ENCODE assay signal across 9 cellular contexts in the genomic region with DNA sequence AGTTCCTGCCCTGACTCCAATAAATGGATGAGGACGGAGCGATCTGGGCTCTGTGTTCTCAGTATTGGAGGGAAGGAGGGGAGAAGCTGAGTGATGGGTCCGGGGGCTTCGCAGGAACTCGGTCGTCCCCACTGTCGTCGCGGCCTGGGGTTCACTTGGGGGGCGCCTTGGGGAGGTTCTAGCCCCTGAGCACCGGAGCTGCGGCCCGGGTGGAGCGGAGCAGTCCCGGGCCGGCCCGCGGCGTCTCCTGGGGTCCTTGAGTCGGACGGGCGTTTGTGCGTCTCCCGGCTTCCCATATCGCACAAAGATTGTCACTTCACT. TPM values are rescaled to one million over a fixed set of nuclear protein-coding genes. Genes with fewer than 3 reads are reported as not detected.
DNase-seq lines count a peak whose midpoint lies in the region; TF ChIP-seq lines count a peak whose summit lies in the region.
"Had no signal": no experiment of that assay in that cellular context is flagged by ENCODE, and none has a peak within 500 bp of the region (broad histone marks: within the 10 kb centered on the region; RNA-seq: fewer than 3 reads in every experiment).

No MANE protein-coding gene starts in this region.

- peaks cover 0 to 51% (median 46%) of the 10 kb centered on the region in 45 donors for H3K27me3 ChIP-seq in dorsolateral prefrontal cortex
- H3K27me3 ChIP-seq in Caco-2 (replicated peaks; ENCODE audit: control insufficient read depth, insufficient read depth, low read length): no peaks in the 10 kb centered on the region

- POLR2A ChIA-PET in Caco-2 (lab: Charles Lee): no interaction called here

- H3K27ac ChIP-seq in coronary artery (no peak overlapping the region), dorsolateral prefrontal cortex (no peak overlapping the region)

- intact Hi-C loops in dorsolateral prefrontal cortex (cut with DNase I): no loop called here
- intact Hi-C loops in Caco-2 (cut with micrococcal nuclease; ENCODE audit: unreplicated experiment): no loop called here

- H3K4me1 Mint-ChIP-seq in osteocyte (ENCODE audit: unreplicated experiment) (peaks cover 10% of the 10 kb centered on the region), Caco-2 (ENCODE audit: low read depth, unreplicated experiment) (no peaks in the 10 kb centered on the region)

- TF ChIP-seq CTCF in coronary artery (IDR thresholded peaks at IDR 0.05) (no peak), osteocyte (IDR thresholded peaks at IDR 0.05) (no peak), dorsolateral prefrontal cortex (IDR thresholded peaks at IDR 0.05 in 54 of 56, conservative IDR thresholded peaks at IDR 0.05 in 2 of 56; ENCODE audit: low read depth in 1 of 56, partially characterized antibody in 56 of 56) (no peak), Caco-2 (IDR thresholded peaks at IDR 0.05; ENCODE audit: insufficient read depth in 1 of 2, low read depth in 1 of 2, low read length in 1 of 2, severe bottlenecking in 1 of 2, unreplicated experiment in 1 of 2) (no peak)

- H3K36me3 ChIP-seq in Caco-2 (ENCODE audit: control insufficient read depth, insufficient read depth, low read length): no peaks in the 10 kb centered on the region

- H3K4me1 ChIP-seq in Caco-2: no peaks in the 10 kb centered on the region

- H3K27me3 Mint-ChIP-seq in osteocyte (ENCODE audit: unreplicated experiment): peaks cover 35% of the 10 kb centered on the region
- H3K27me3 Mint-ChIP-seq in Caco-2 (ENCODE audit: insufficient read depth, unreplicated experiment): peaks cover 5% of the 10 kb centered on the region

- H3K27ac Mint-ChIP-seq in osteocyte (ENCODE audit: unreplicated experiment) (no peak overlapping the region), Caco-2 (ENCODE audit: unreplicated experiment) (no peak overlapping the region)

- H3K4me3 ChIP-seq in coronary artery: peak overlapping the region; percentile 47
- H3K4me3 ChIP-seq in dorsolateral prefrontal cortex: peak overlapping the region in 14 of 59 donors; percentile 1 to 56 (median 32)
- no peak overlapping the region for H3K4me3 ChIP-seq in Caco-2 (ENCODE audit: low read depth, low read length)

- H3K36me3 Mint-ChIP-seq in osteocyte (ENCODE audit: unreplicated experiment): no peaks in the 10 kb centered on the region
- no peaks in the 10 kb centered on the region for H3K36me3 Mint-ChIP-seq in Caco-2 (ENCODE audit: insufficient read depth, unreplicated experiment)

- peak overlapping the region; percentile 35 for H3K4me3 Mint-ChIP-seq in osteocyte (ENCODE audit: unreplicated experiment)
- no peak overlapping the region for H3K4me3 Mint-ChIP-seq in Caco-2 (ENCODE audit: unreplicated experiment)

- BruUV-seq in Caco-2 (replicated peaks; lab: Mats Ljungman, UMichigan): no TSS peak

- no peaks in the 10 kb centered on the region for H3K9me3 ChIP-seq in Caco-2

- peak; percentile 63 for DNase-seq in DMS 273 (lab: John Stamatoyannopoulos, UW; ENCODE audit: unreplicated experiment)
- no peak for DNase-seq in DMS 273 treated with DMSO at 0.1 percent for 48 hours (lab: John Stamatoyannopoulos, UW)
- DNase-seq in coronary artery (ENCODE audit: low spot score): no peak
- no peak for DNase-seq in osteocyte (ENCODE audit: extremely low spot score, unreplicated experiment)
- DNase-seq in dorsolateral prefrontal cortex: no peak
- DNase-seq in Caco-2: no peak
- DNase-seq: 8988T; activated CD4-positive, CD25-positive, alpha-beta regulatory T cell had no signal

- H3K9me3 Mint-ChIP-seq in osteocyte (ENCODE audit: unreplicated experiment) (no peaks in the 10 kb centered on the region), Caco-2 (ENCODE audit: unreplicated experiment) (no peaks in the 10 kb centered on the region)

- CTCF ChIA-PET in Caco-2 (lab: Charles Lee): no interaction called here

RNA-seq across cellular contexts. Expression of gene HBM, which starts 0.6 kb away (rescaled TPM):
- total RNA-seq in osteocyte (not detected in 2 replicates), dorsolateral prefrontal cortex (1 to 10 TPM in 15 of 120 experiments, not detected in 105; 1.1 to 2.5 (median 1.4) TPM), Caco-2 (2022) (not detected in 2 replicates)
- total RNA-seq: pulmonary artery endothelial cell had no signal

RNA-seq across cellular contexts. Expression of gene HBA2, which starts 7.5 kb away (rescaled TPM):
- total RNA-seq in osteocyte (not detected in 2 replicates), dorsolateral prefrontal cortex (1,000 to 10,000 TPM in 3 of 120 experiments, 100 to 1,000 TPM in 80, 10 to 100 TPM in 36, not detected in 1; 13.5 to 1,749 (median 153) TPM), Caco-2 (2022) (2.1 TPM in 1 of 2 replicates, not detected in the other)
- total RNA-seq: pulmonary artery endothelial cell had no signal

RNA-seq across cellular contexts. Expression of gene HBA1, which starts 11.3 kb away (rescaled TPM):
- total RNA-seq in osteocyte (not detected in 2 replicates), dorsolateral prefrontal cortex (1,000 to 10,000 TPM in 5 of 120 experiments, 100 to 1,000 TPM in 88, 10 to 100 TPM in 27; 16.7 to 2,013 (median 162) TPM), Caco-2 (2022) (3.6 and 8.6 TPM in 2 replicates)
- total RNA-seq: pulmonary artery endothelial cell had no signal

RNA-seq across cellular contexts. Expression of gene HBZ, which starts 12.7 kb away (rescaled TPM):
- total RNA-seq in osteocyte (not detected in 2 replicates), dorsolateral prefrontal cortex (1 to 10 TPM in 1 of 120 experiments, under 1 TPM in 9, not detected in 110; 0.60 to 1.2 (median 0.74) TPM), Caco-2 (2022) (not detected in 2 replicates)
- total RNA-seq: pulmonary artery endothelial cell had no signal

RNA-seq across cellular contexts. Expression of gene HBQ1, which starts 15.1 kb away (rescaled TPM):
- total RNA-seq in osteocyte (not detected in 2 replicates), dorsolateral prefrontal cortex (10 to 100 TPM in 1 of 120 experiments, 1 to 10 TPM in 116, not detected in 3; 1.1 to 10.3 (median 4.3) TPM), Caco-2 (2022) (7.0 and 9.2 TPM in 2 replicates)
